ENCODE assay signal across 22 cellular contexts in the genomic region with DNA sequence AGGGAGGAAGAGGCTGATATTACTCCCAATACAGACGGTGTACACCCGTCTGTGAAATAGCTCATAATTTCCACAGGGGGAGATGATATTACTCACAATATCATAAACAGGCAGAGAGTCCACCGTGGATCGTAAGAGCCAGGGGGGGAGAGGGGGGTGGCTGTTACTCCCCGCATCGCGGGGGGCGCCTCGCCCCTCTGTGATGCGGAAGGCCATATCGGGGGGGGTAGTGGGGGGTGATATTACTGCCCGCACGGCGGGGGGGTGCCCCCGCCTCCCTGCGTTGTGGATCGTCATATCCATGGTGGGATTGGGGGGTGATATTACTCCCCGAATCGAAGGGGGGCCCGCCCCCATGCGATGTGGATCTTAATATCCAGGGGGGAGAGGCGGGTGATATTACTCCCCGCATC.
"Had no signal": no experiment of that assay in that cellular context is flagged by ENCODE, and none has a peak within 500 bp of the region (broad histone marks: within the 10 kb centered on the region; RNA-seq: fewer than 3 reads in every experiment).

No MANE protein-coding gene starts in this region.

- H3K27ac Mint-ChIP-seq: activated B cell treated with CpG ODN at 0.5 μM for 24 hours; activated naive CD8-positive, alpha-beta T cell; mesothelial cell of epicardium; natural killer cell; stimulated activated naive B cell treated with anti-CD40 and anti-IgM and Interleukin-4, amounts not matched to agents 10 μg/mL and 1 μg/mL and 100 μg/mL, for 72 hours; T-helper 17 cell had no signal

- H3K4me3 Mint-ChIP-seq: activated B cell treated with CpG ODN at 0.5 μM for 24 hours; activated naive CD8-positive, alpha-beta T cell; mesothelial cell of epicardium; natural killer cell; stimulated activated naive B cell treated with anti-CD40 and anti-IgM and Interleukin-4, amounts not matched to agents 10 μg/mL and 1 μg/mL and 100 μg/mL, for 72 hours; T-helper 17 cell had no signal

- DNase-seq: activated B cell treated with CpG ODN at 0.5 μM for 24 hours; activated effector memory CD4-positive, alpha-beta T cell treated with anti-CD3 and anti-CD28 coated beads, Interleukin-2, amount 50 U/mL, for 16 hours; activated T-cell treated with anti-CD3 and anti-CD28 coated beads, Interleukin-2, amount 50 U/mL, for 1 hour; amygdala; cerebellar nuclear complex; gastrocnemius medialis; hippocampal formation; left ventricle myocardium superior; mammary epithelial cell; natural killer cell; small intestine; stimulated activated CD4-positive, alpha-beta T cell treated with anti-CD3 and anti-CD28 coated beads, Interleukin-2, amount 100 ng/mL, for 24 hours; stimulated activated naive B cell treated with anti-CD40 and anti-IgM and Interleukin-4, amounts not matched to agents 10 μg/mL and 1 μg/mL and 100 μg/mL, for 72 hours; T-helper 17 cell had no signal

- H3K4me3 ChIP-seq: coronary artery, esophagus muscularis mucosa, gastrocnemius medialis, SJSA1, upper lobe of left lung had no signal

- H3K36me3 ChIP-seq: esophagus muscularis mucosa, gastrocnemius medialis, SJSA1, upper lobe of left lung had no signal

- FAIRE-seq: bronchial epithelial cell, small intestine had no signal

- H3K4me1 Mint-ChIP-seq: activated B cell treated with CpG ODN at 0.5 μM for 24 hours, mesothelial cell of epicardium had no signal

- H3K9me3 ChIP-seq: esophagus muscularis mucosa, gastrocnemius medialis, SJSA1, upper lobe of left lung had no signal

- H3K9me3 Mint-ChIP-seq: activated B cell treated with CpG ODN at 0.5 μM for 24 hours, natural killer cell had no signal

- ATAC-seq: gastrocnemius medialis, left ventricle myocardium superior, natural killer cell, sciatic nerve, T-helper 17 cell had no signal

- H3K27me3 ChIP-seq: gastrocnemius medialis, SJSA1, upper lobe of left lung had no signal

- H3K36me3 Mint-ChIP-seq: activated naive CD8-positive, alpha-beta T cell; mesothelial cell of epicardium; natural killer cell; stimulated activated naive B cell treated with anti-CD40 and anti-IgM and Interleukin-4, amounts not matched to agents 10 μg/mL and 1 μg/mL and 100 μg/mL, for 72 hours had no signal

- H3K27ac ChIP-seq: coronary artery, esophagus muscularis mucosa, gastrocnemius medialis, SJSA1, upper lobe of left lung had no signal

- H3K4me1 ChIP-seq: esophagus muscularis mucosa, gastrocnemius medialis, SJSA1, upper lobe of left lung had no signal
